In the genomic region with DNA sequence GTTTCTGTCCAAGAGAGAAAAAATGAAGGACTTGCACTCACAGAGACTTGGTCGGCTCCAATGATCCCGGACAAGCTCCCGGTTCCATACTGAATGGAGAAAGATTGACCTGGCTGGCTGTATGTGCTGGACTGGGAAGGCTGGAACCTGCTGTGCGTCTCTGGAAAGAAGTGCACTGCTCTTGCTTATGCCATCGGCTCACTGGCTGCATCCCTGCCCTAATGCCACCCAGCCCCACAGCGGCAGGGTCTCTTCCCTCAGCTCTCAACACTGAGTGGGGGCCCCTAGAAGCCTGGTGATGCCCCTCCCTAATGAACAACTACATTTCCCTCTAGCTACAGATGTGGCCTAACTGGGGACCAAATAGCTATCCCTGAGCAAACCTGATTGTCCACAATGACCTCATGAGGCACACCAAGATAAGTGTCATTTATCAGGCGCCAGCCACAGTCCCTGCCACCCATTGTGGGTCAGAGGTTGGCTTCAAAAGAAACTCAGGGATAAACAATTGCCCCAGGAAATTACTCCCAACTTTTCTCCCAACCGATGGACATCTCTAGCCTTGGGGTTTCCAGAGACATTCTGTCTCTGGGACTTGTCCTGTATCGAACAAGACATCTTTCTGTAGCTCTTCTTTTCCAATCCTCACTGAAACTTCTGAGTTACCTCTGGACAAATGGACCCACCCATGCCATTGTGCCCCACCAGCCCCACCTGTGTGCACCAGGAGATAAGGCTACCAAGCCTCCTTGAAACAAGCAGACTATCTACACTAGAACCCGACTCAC, we compare ENCODE assay signal across 33 cellular contexts. TPM values are rescaled to one million over a fixed set of nuclear protein-coding genes. Genes with fewer than 3 reads are reported as not detected.
DNase-seq lines count a peak whose midpoint lies in the region; ATAC-seq, FAIRE-seq and TF ChIP-seq lines count a peak whose summit lies in the region.
"Had no signal": no experiment of that assay in that cellular context is flagged by ENCODE, and none has a peak within 500 bp of the region (broad histone marks: within the 10 kb centered on the region; RNA-seq: fewer than 3 reads in every experiment).

No MANE protein-coding gene starts in this region.

- FAIRE-seq in small intestine (lab: Jason Lieb, UNC): no peak
- FAIRE-seq: endometrium, G401.6 had no signal

- H2AK5ac ChIP-seq in IMR-90 (ENCODE audit: low read depth, low read length): no peak overlapping the region

- BruUV-seq in IMR-90 (replicated peaks; lab: Mats Ljungman, UMichigan): no TSS peak

- no peak overlapping the region for H2BK20ac ChIP-seq in IMR-90 (ENCODE audit: low read depth, low read length)

- no peak overlapping the region for H2BK5ac ChIP-seq in IMR-90 (ENCODE audit: low read depth, low read length, poor library complexity, severe bottlenecking)

- no peaks in the 10 kb centered on the region for H3K79me1 ChIP-seq in IMR-90 (ENCODE audit: low read depth in 1 of 2, low read length in 2 of 2)

- intact Hi-C loops in IMR-90 (cut with micrococcal nuclease): no loop called here

- H2BK15ac ChIP-seq in IMR-90 (ENCODE audit: low read depth, low read length): no peak overlapping the region

- no peak overlapping the region for H3K4ac ChIP-seq in IMR-90 (ENCODE audit: low read depth, low read length)

- H3K9me3 ChIP-seq in IMR-90 (ENCODE audit: control insufficient read depth, insufficient read depth, low read length): no peaks in the 10 kb centered on the region
- H3K9me3 ChIP-seq in SJSA1 (replicated peaks): peaks cover 2% of the 10 kb centered on the region; the same call in 1 of the 2 replicates
- no peaks in the 10 kb centered on the region for H3K9me3 ChIP-seq in small intestine (ENCODE audit: control insufficient read depth, low read depth)
- H3K9me3 ChIP-seq: prostate gland, right lobe of liver, transverse colon had no signal

- no peak overlapping the region for H3K4me2 ChIP-seq in IMR-90 (ENCODE audit: low read depth, low read length)

- CTCF ChIA-PET in IMR-90 (lab: Yijun Ruan, JAX): no interaction called here

- H2BK120ac ChIP-seq in IMR-90 (ENCODE audit: low read depth, low read length): no peak overlapping the region

- no peak overlapping the region for H3K14ac ChIP-seq in IMR-90 (replicated peaks; ENCODE audit: low read depth, low read length)

- 91% methylated on average over 5 of the region's 10 CpGs; no CpG with 5 or more reads in 1 of the 2 experiments for WGBS in IMR-90 (ENCODE audit: extremely low coverage in 2 of 2, insufficient read length in 1 of 2), 2 experiments
- 69 to 84% (median 77%) methylated on average over 10 of the region's 10 CpGs for WGBS in small intestine, 3 donors

- H3K56ac ChIP-seq in IMR-90 (ENCODE audit: extremely low read depth, insufficient read depth, low read length): no peak overlapping the region

- no peak for TF ChIP-seq RAD21 in IMR-90 (IDR thresholded peaks at IDR 0.05; ENCODE audit: low read length)

- H4K5ac ChIP-seq in IMR-90 (ENCODE audit: low read depth, low read length): no peak overlapping the region

- H4K8ac ChIP-seq in IMR-90 (ENCODE audit: low read depth in 2 of 2, low read length in 2 of 2): no peak overlapping the region

- peak overlapping the region; percentile 7 for H2AFZ ChIP-seq in IMR-90 (replicated peaks; ENCODE audit: low read length, poor library complexity)

- no peak for TF ChIP-seq POLR2A in IMR-90 (IDR thresholded peaks at IDR 0.05; ENCODE audit: low read depth, low read length)

- no peak overlapping the region for H3K18ac ChIP-seq in IMR-90 (ENCODE audit: low read depth, low read length)

- no peak overlapping the region for H2AK9ac ChIP-seq in IMR-90 (replicated peaks; ENCODE audit: low read depth, low read length, poor library complexity)

- no peak overlapping the region for H3K23ac ChIP-seq in IMR-90 (ENCODE audit: low read depth, low read length)

- H3K9ac ChIP-seq in IMR-90 (ENCODE audit: low read depth, low read length): no peak overlapping the region

- peaks cover 4% of the 10 kb centered on the region for H3K4me1 ChIP-seq in IMR-90 (ENCODE audit: control insufficient read depth, insufficient read depth, low read length)
- peaks cover 11% of the 10 kb centered on the region for H3K4me1 ChIP-seq in SJSA1 (replicated peaks)
- H3K4me1 ChIP-seq in small intestine (ENCODE audit: control insufficient read depth in 2 of 2, insufficient read depth in 1 of 2, low read depth in 1 of 2, low read length in 1 of 2): peaks cover 0 to 5% of the 10 kb centered on the region in 2 donors
- H3K4me1 ChIP-seq: prostate gland, right lobe of liver had no signal

- H3K27ac ChIP-seq in IMR-90 (ENCODE audit: insufficient read depth, low read length) (no peak overlapping the region), SJSA1 (no peak overlapping the region), small intestine (ENCODE audit: low read depth in 1 of 2, low read length in 1 of 2) (peak overlapping the region in 1 of 2 donors; percentile 79)
- H3K27ac ChIP-seq: brain microvascular endothelial cell, prostate gland, right lobe of liver, SK-N-MC, transverse colon had no signal

- in situ Hi-C loops in IMR-90 (cut with MboI; ENCODE audit: low sequenced_read_pairs): no loop called here

- DNase-seq in IMR-90 (no peak), SJSA1 (ENCODE audit: low read depth in 1 of 2, low spot score in 2 of 2) (peak; percentile 7 to 20), small intestine (peak; percentile 85), NCI-H1930 (lab: John Stamatoyannopoulos, UW) (no peak)
- no peak for DNase-seq in stimulated activated CD4-positive, alpha-beta T cell treated with anti-CD3 and anti-CD28 coated beads, Interleukin-1b, Interleukin-23, amount 100 ng/mL, for 48 hours
- DNase-seq: activated CD4-positive, alpha-beta T cell treated with anti-CD3 and anti-CD28 coated beads for 36 hours; activated CD8-positive, alpha-beta T cell treated with anti-CD3 and anti-CD28 coated beads for 36 hours; activated naive CD4-positive, alpha-beta T cell treated with anti-CD3 and anti-CD28 coated beads, Interleukin-2, amount 50 U/mL, for 16 hours; hypothalamus; left cardiac atrium; NCI-H1092 treated with DMSO at 0.1 percent for 48 hours; NCI-H1694 treated with DMSO at 0.1 percent for 48 hours; NCI-H446 treated with DMSO at 0.1 percent for 48 hours; NCI-H774; right lobe of liver; RPMI8226; stimulated activated CD4-positive, alpha-beta T cell treated with anti-CD3 and anti-CD28 coated beads, Interleukin-2, amount 100 ng/mL, for 48 hours; T-helper 2 cell; transverse colon had no signal

- H3K4me3 ChIP-seq in IMR-90 (ENCODE audit: insufficient read depth, low read depth, low read length) (no peak overlapping the region), SJSA1 (no peak overlapping the region), small intestine (ENCODE audit: low read depth in 1 of 2, low read length in 2 of 2) (peak overlapping the region in 1 of 2 donors; percentile 13)
- H3K4me3 ChIP-seq: prostate gland, right lobe of liver, SK-N-MC, transverse colon had no signal

- peaks cover 4% of the 10 kb centered on the region; the same call in 1 of the 2 replicates for H3K9me1 ChIP-seq in IMR-90 (ENCODE audit: insufficient read depth, low read length)

- no peaks in the 10 kb centered on the region for H3K36me3 ChIP-seq in IMR-90 (ENCODE audit: control insufficient read depth, insufficient read depth, low read length)
- H3K36me3 ChIP-seq in SJSA1: no peaks in the 10 kb centered on the region
- peaks cover 0 to under 1% of the 10 kb centered on the region in 2 donors for H3K36me3 ChIP-seq in small intestine (ENCODE audit: control insufficient read depth in 2 of 2, insufficient read depth in 2 of 2, low read length in 2 of 2)
- H3K36me3 ChIP-seq: brain microvascular endothelial cell, prostate gland, right lobe of liver, transverse colon had no signal

- no peak for TF ChIP-seq CTCF in IMR-90 (conservative IDR thresholded peaks at IDR 0.05; ENCODE audit: low read depth, low read length)

- H3K27me3 ChIP-seq in IMR-90 (ENCODE audit: control insufficient read depth, insufficient read depth, low read length): peaks cover 9% of the 10 kb centered on the region
- H3K27me3 ChIP-seq in SJSA1 (replicated peaks): no peaks in the 10 kb centered on the region; the same call in 1 of the 2 replicates
- H3K27me3 ChIP-seq in small intestine (ENCODE audit: control insufficient read depth in 2 of 2, insufficient read depth in 2 of 2, low read length in 2 of 2): no peaks in the 10 kb centered on the region
- H3K27me3 ChIP-seq: brain microvascular endothelial cell, right lobe of liver, transverse colon had no signal

- H4K91ac ChIP-seq in IMR-90 (ENCODE audit: insufficient read depth, low read depth, low read length): no peak overlapping the region

- dilution Hi-C loops in IMR-90 (cut with HindIII; ENCODE audit: low sequenced_read_pairs, unreplicated experiment): no loop called here

- ATAC-seq in IMR-90 (ENCODE audit: low read depth): no peak
- ATAC-seq in esophagus mucosa: peak; percentile 25
- ATAC-seq in HG03108 (IDR thresholded peaks at IDR 0.05; ENCODE audit: unreplicated experiment): no peak
- ATAC-seq: activated CD4-positive, alpha-beta T cell treated with anti-CD3 and anti-CD28 coated beads for 36 hours; activated CD8-positive, alpha-beta T cell treated with anti-CD3 and anti-CD28 coated beads for 36 hours; activated T-helper 17 cell treated with anti-CD3 and anti-CD28 coated beads, Interleukin-2, amount 50 U/mL, for 72 hours; left cardiac atrium had no signal

- POLR2A ChIA-PET in IMR-90 (lab: Charles Lee; ENCODE audit: unreplicated experiment): no interaction called here

- H4K20me1 ChIP-seq in IMR-90 (ENCODE audit: insufficient read depth, low read length): no peaks in the 10 kb centered on the region

RNA-seq across cellular contexts. Expression of a gene that starts 2.5 kb away (rescaled TPM):
- total RNA-seq in IMR-90 (2012; rRNA removed): not detected in 2 replicates
- not detected in 2 replicates for polyA plus RNA-seq in IMR-90 (2012; rRNA removed)
- not detected in 2 replicates for polyA plus RNA-seq in IMR-90 (2012; cell fraction: cytosol; rRNA removed)
- polyA plus RNA-seq in IMR-90 (2012; cell fraction: nucleus; rRNA removed; ENCODE audit: low replicate concordance): not detected in 2 replicates
- total RNA-seq in SJSA1 (2014; rRNA removed; shearing (Covaris generic)): 0.31 TPM in 1 of 2 replicates, not detected in the other
- 0.12 TPM for total RNA-seq in esophagus mucosa
- polyA plus RNA-seq in small intestine: 100 to 1,000 TPM in 2 of 3 donors, 10 to 100 TPM in 1; 15.6 to 216 (median 209) TPM
- total RNA-seq: activated CD4-positive, alpha-beta T cell treated with anti-CD3 and anti-CD28 coated beads for 36 hours; activated CD8-positive, alpha-beta T cell treated with anti-CD3 and anti-CD28 coated beads for 36 hours; activated T-helper 17 cell treated with anti-CD3 and anti-CD28 coated beads, Interleukin-2, amount 50 U/mL, for 72 hours; cerebellum; dermis microvascular lymphatic vessel endothelial cell; left cardiac atrium; myocyte; prostate gland; subcutaneous adipose tissue had no signal
- polyA plus RNA-seq: AG04450, BJ had no signal

RNA-seq across cellular contexts. Expression of a gene that starts 18.0 kb away (rescaled TPM):
- total RNA-seq in IMR-90 (2012; rRNA removed) (9.1 and 10.6 TPM in 2 replicates), esophagus mucosa (18.9 TPM)
- polyA plus RNA-seq in IMR-90 (2012; rRNA removed) (14.6 and 14.7 TPM in 2 replicates), small intestine (1 to 10 TPM in 1 of 3 donors, under 1 TPM in 2; 0.45 to 1.1 (median 0.70) TPM)
- polyA plus RNA-seq in IMR-90 (2012; cell fraction: cytosol; rRNA removed): 9.8 and 10.5 TPM in 2 replicates
- 12.4 and 13.2 TPM in 2 replicates for polyA plus RNA-seq in IMR-90 (2012; cell fraction: nucleus; rRNA removed; ENCODE audit: low replicate concordance)
- total RNA-seq in SJSA1 (2014; rRNA removed; shearing (Covaris generic)): 0.19 and 0.55 TPM in 2 replicates
- total RNA-seq: activated CD4-positive, alpha-beta T cell treated with anti-CD3 and anti-CD28 coated beads for 36 hours; activated CD8-positive, alpha-beta T cell treated with anti-CD3 and anti-CD28 coated beads for 36 hours; activated T-helper 17 cell treated with anti-CD3 and anti-CD28 coated beads, Interleukin-2, amount 50 U/mL, for 72 hours; dermis microvascular lymphatic vessel endothelial cell had no signal

RNA-seq across cellular contexts. Expression of a gene that starts 31.8 kb away (rescaled TPM):
- total RNA-seq in IMR-90 (2012; rRNA removed): not detected in 2 replicates
- not detected in 2 replicates for polyA plus RNA-seq in IMR-90 (2012; rRNA removed)
- polyA plus RNA-seq in IMR-90 (2012; cell fraction: cytosol; rRNA removed): not detected in 2 replicates
- not detected in 2 replicates for polyA plus RNA-seq in IMR-90 (2012; cell fraction: nucleus; rRNA removed; ENCODE audit: low replicate concordance)
- not detected in 2 replicates for total RNA-seq in SJSA1 (2014; rRNA removed; shearing (Covaris generic))
- total RNA-seq in esophagus mucosa: 0.48 TPM
- polyA plus RNA-seq in small intestine: 1 to 10 TPM in 2 of 3 donors, not detected in 1; 3.8 to 4.6 TPM
- total RNA-seq: activated CD4-positive, alpha-beta T cell treated with anti-CD3 and anti-CD28 coated beads for 36 hours; activated CD8-positive, alpha-beta T cell treated with anti-CD3 and anti-CD28 coated beads for 36 hours; activated T-helper 17 cell treated with anti-CD3 and anti-CD28 coated beads, Interleukin-2, amount 50 U/mL, for 72 hours; cerebellum; dermis microvascular lymphatic vessel endothelial cell; myocyte had no signal
- polyA plus RNA-seq: AG04450, BJ had no signal

Comparison
In these comparisons a context has a peak if more than half of its experiments do, and no peak if none do; other contexts are left out.
1. DNase-seq: peak in SJSA1 (2 of 2) and small intestine (single experiment); none in IMR-90 (single experiment), NCI-H1930 (0 of 2) and stimulated activated CD4-positive, alpha-beta T cell treated with anti-CD3 and anti-CD28 coated beads, Interleukin-1b, Interleukin-23, amount 100 ng/mL, for 48 hours (single experiment).